Comparison of ENCODE assay signal across 9 cellular contexts in genomic region chr2:85132834-85133637, GRCh38. TPM values are rescaled to one million over a fixed set of nuclear protein-coding genes. Genes with fewer than 3 reads are reported as not detected.
A peak's percentile ranks its signal among the peaks of the same experiment; 100 is the strongest.
DNase-seq lines count a peak whose midpoint lies in the region; ATAC-seq, FAIRE-seq and TF ChIP-seq lines count a peak whose summit lies in the region.
"Had no signal": no experiment of that assay in that cellular context is flagged by ENCODE, and none has a peak within 500 bp of the region (broad histone marks: within the 10 kb centered on the region; RNA-seq: fewer than 3 reads in every experiment).

A gene with protein sequence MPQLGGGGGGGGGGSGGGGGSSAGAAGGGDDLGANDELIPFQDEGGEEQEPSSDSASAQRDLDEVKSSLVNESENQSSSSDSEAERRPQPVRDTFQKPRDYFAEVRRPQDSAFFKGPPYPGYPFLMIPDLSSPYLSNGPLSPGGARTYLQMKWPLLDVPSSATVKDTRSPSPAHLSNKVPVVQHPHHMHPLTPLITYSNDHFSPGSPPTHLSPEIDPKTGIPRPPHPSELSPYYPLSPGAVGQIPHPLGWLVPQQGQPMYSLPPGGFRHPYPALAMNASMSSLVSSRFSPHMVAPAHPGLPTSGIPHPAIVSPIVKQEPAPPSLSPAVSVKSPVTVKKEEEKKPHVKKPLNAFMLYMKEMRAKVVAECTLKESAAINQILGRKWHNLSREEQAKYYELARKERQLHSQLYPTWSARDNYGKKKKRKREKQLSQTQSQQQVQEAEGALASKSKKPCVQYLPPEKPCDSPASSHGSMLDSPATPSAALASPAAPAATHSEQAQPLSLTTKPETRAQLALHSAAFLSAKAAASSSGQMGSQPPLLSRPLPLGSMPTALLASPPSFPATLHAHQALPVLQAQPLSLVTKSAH (plus strand): TSS chr2:85133392. CDS start chr2:85133685, 293 bp downstream.

- FAIRE-seq in pancreas (lab: Jason Lieb, UNC), result no peak

- peak within 1 kb of the TSS; percentile 95 for H3K4me3 Mint-ChIP-seq in Caco-2 (ENCODE audit: unreplicated experiment)

- H3K36me3 Mint-ChIP-seq in Caco-2 (ENCODE audit: insufficient read depth, unreplicated experiment), result peaks cover 7% of the 10 kb centered on the region

- H3K27me3 ChIP-seq in Caco-2 (replicated peaks; ENCODE audit: control insufficient read depth, insufficient read depth, low read length) (no peaks in the 10 kb centered on the region), pancreas (no peaks in the 10 kb centered on the region)

- CTCF ChIA-PET in Caco-2 (lab: Charles Lee), result interaction anchor here (0.6 to 2.1 kb wide), 19 partner anchors 10 to 419 kb away, joined by 3 to 18 read pairs (median 5); no protein-coding TSS in a partner anchor

- intact Hi-C loops in Caco-2 (cut with micrococcal nuclease; ENCODE audit: unreplicated experiment) (loop anchor here (1.0 kb wide), 6 partner anchors 57 to 165 kb away; no protein-coding TSS in a partner anchor), left cardiac atrium (cut with DNase I) (loop anchor here (1.0 to 2.0 kb wide), 2 partner anchors 110 to 152 kb away; no protein-coding TSS in a partner anchor), pancreas (cut with DNase I) (loop anchor here in 1 of 3 donors (10.0 kb wide), 1 partner anchor 152 kb away; no protein-coding TSS in a partner anchor)

- no peaks in the 10 kb centered on the region for H3K9me3 Mint-ChIP-seq in Caco-2 (ENCODE audit: unreplicated experiment)

- H3K27ac Mint-ChIP-seq in Caco-2 (ENCODE audit: unreplicated experiment), result peak within 1 kb of the TSS; percentile 79

- POLR2A ChIA-PET in Caco-2 (lab: Charles Lee), result interaction anchor here (0.6 to 2.0 kb wide), 4 partner anchors 11 to 428 kb away, joined by 3 to 11 read pairs (median 6); partner anchors contain the start of gene GGCX

- ATAC-seq in left cardiac atrium, result peak; percentile 93 to 94
- peak; percentile 92 to 97 (median 94) for ATAC-seq in pancreas
- ATAC-seq in HG03196 (IDR thresholded peaks at IDR 0.05; ENCODE audit: unreplicated experiment), result no peak
- ATAC-seq in HG03571 (IDR thresholded peaks at IDR 0.05; ENCODE audit: unreplicated experiment), result no peak

- 0% methylated on average over 56 to 91 of the region's 91 CpGs for WGBS in pancreas, 2 donors

- H3K9me3 ChIP-seq in Caco-2 (no peaks in the 10 kb centered on the region), pancreas (no peaks in the 10 kb centered on the region)

- no TSS peak for BruUV-seq in Caco-2 (replicated peaks; lab: Mats Ljungman, UMichigan)

- peak; percentile 93 to 97 for TF ChIP-seq CTCF in Caco-2 (IDR thresholded peaks at IDR 0.05; ENCODE audit: insufficient read depth in 1 of 2, low read depth in 1 of 2, low read length in 1 of 2, severe bottlenecking in 1 of 2, unreplicated experiment in 1 of 2)
- peak; percentile 41 to 64 (median 61) for TF ChIP-seq CTCF in pancreas (IDR thresholded peaks at IDR 0.05)

- no peaks in the 10 kb centered on the region for H3K27me3 Mint-ChIP-seq in Caco-2 (ENCODE audit: insufficient read depth, unreplicated experiment)

- H3K4me1 ChIP-seq in Caco-2 (peaks cover 21% of the 10 kb centered on the region), pancreas (no peaks in the 10 kb centered on the region)

- peak within 1 kb of the TSS; percentile 95 for H3K4me3 ChIP-seq in Caco-2 (ENCODE audit: low read depth, low read length)
- H3K4me3 ChIP-seq in pancreas, result peak within 1 kb of the TSS; percentile 48 to 69 (median 60)

- no peaks in the 10 kb centered on the region for H3K4me1 Mint-ChIP-seq in Caco-2 (ENCODE audit: low read depth, unreplicated experiment)

- DNase-seq in Caco-2, result peak; percentile 84 to 94
- peak; percentile 61 for DNase-seq in HCEC 1CT
- peak; percentile 11 for DNase-seq in NOMO-1 treated with dmso at 0.1 percent for 144 hours (lab: John Stamatoyannopoulos, UW; ENCODE audit: unreplicated experiment)
- DNase-seq in anterior cingulate cortex (lab: John Stamatoyannopoulos, UW), result peak in 52 of 58 donors; percentile 11 to 72 (median 44)
- DNase-seq in left cardiac atrium, result peak; percentile 89
- DNase-seq in pancreas, result peak; percentile 64 to 88 (median 78)

- no peak within 1 kb of the TSS for H3K27ac ChIP-seq in pancreas

- H3K36me3 ChIP-seq in Caco-2 (ENCODE audit: control insufficient read depth, insufficient read depth, low read length), result no peaks in the 10 kb centered on the region
- H3K36me3 ChIP-seq in pancreas, result no peaks in the 10 kb centered on the region

RNA-seq across cellular contexts. Expression of the gene that starts here (rescaled TPM):
- total RNA-seq in Caco-2 (2022) (27.7 and 29.0 TPM in 2 replicates), left cardiac atrium (10 to 100 TPM; 17.1 to 17.3 TPM), pancreas (1 to 10 TPM; 1.1 to 3.6 (median 1.7) TPM)
- 1 to 10 TPM; 3.1 to 4.0 TPM for polyA plus RNA-seq in pancreas
- total RNA-seq: activated CD8-positive, alpha-beta memory T cell treated with anti-CD3 and anti-CD28 coated beads for 36 hours had no signal

Comparison
In these comparisons a context has a peak if more than half of its experiments do, and no peak if none do; other contexts are left out.
1. DNase-seq: peak in every context shown above with its lines; median percentile 89 in Caco-2; 89 in left cardiac atrium; 78 in pancreas; 61 in HCEC 1CT; 44 in anterior cingulate cortex; 11 in NOMO-1 treated with dmso at 0.1 percent for 144 hours.
2. ATAC-seq: peak in left cardiac atrium (2 of 2) and pancreas (4 of 4); none in HG03196 (single experiment) and HG03571 (single experiment).